In the genomic region with DNA sequence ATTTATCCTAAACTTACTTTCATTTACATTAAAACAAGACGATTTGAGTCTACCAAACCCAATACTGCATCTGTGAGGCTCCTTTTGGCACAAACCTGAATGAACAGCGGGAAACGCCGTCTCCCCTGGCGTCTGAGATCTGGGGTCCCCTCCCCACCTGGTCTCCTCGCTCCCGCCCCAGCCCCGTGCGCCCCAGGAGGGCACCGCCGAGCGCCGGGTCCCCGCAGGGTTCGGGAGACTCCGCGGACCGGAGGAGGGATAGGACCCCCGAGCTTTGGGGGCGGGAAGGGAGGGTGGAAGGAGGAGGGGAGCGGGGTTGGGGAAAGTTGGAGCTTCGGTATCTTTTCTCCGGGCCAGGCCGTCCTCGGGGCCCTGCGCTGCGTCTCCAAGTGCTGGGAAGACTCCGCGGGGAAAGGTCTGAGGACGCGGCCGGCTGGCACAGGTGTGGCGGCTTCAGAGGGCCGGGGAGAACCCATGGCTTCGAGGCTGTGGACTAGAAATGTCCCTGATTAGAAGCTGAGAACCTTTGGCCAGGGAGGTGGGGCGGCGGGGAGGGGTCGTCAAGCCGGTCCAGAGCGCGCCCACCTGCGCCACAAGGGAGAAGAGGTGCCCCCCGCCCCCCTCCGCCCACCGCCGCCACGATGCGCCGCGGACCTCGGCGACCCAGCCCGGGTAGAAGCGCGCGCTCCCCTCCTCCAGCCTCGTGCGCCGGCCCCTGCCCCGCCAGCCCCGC, we compare ENCODE assay signal across 8 cellular contexts. TPM values are rescaled to one million over a fixed set of nuclear protein-coding genes. Genes with fewer than 3 reads are reported as not detected.
DNase-seq lines count a peak whose midpoint lies in the region; ATAC-seq and TF ChIP-seq lines count a peak whose summit lies in the region.

No MANE protein-coding gene starts in this region.

- no peak for ATAC-seq in IMR-90 (ENCODE audit: low read depth)
- ATAC-seq in central memory CD8-positive, alpha-beta T cell (replicated peaks; ENCODE audit: extremely low read depth, poor library complexity, severe bottlenecking): no peak
- peak; percentile 24 to 39 for ATAC-seq in naive thymus-derived CD8-positive, alpha-beta T cell
- no peak for ATAC-seq in GM19397 (IDR thresholded peaks at IDR 0.05; ENCODE audit: unreplicated experiment)
- ATAC-seq in HG03342 (IDR thresholded peaks at IDR 0.05; ENCODE audit: unreplicated experiment): no peak

- H2AFZ ChIP-seq in IMR-90 (replicated peaks; ENCODE audit: low read length, poor library complexity): peak overlapping the region; percentile 65

- H3K27me3 Mint-ChIP-seq in central memory CD8-positive, alpha-beta T cell: peaks cover 53% of the 10 kb centered on the region
- peaks cover 4 to 34% (median 7%) of the 10 kb centered on the region in 5 donors for H3K27me3 Mint-ChIP-seq in naive thymus-derived CD8-positive, alpha-beta T cell

- peak overlapping the region; percentile 83 for H3K4me2 ChIP-seq in IMR-90 (ENCODE audit: low read depth, low read length)

- no peak overlapping the region for H3K56ac ChIP-seq in IMR-90 (ENCODE audit: extremely low read depth, insufficient read depth, low read length)

- H3K9ac ChIP-seq in IMR-90 (ENCODE audit: low read depth, low read length): no peak overlapping the region

- no peak overlapping the region for H3K18ac ChIP-seq in IMR-90 (ENCODE audit: low read depth, low read length)

- H3K9me3 Mint-ChIP-seq in central memory CD8-positive, alpha-beta T cell: no peaks in the 10 kb centered on the region
- peaks cover 0 to 2% (median 0%) of the 10 kb centered on the region in 9 donors for H3K9me3 Mint-ChIP-seq in naive thymus-derived CD8-positive, alpha-beta T cell

- H4K5ac ChIP-seq in IMR-90 (ENCODE audit: low read depth, low read length): no peak overlapping the region

- TF ChIP-seq CTCF in AG09309 (IDR thresholded peaks at IDR 0.05; ENCODE audit: control insufficient read depth, insufficient read depth, low read depth, low read length, missing control alignments) (no peak), IMR-90 (conservative IDR thresholded peaks at IDR 0.05; ENCODE audit: low read depth, low read length) (no peak)

- H3K27ac Mint-ChIP-seq in central memory CD8-positive, alpha-beta T cell (ENCODE audit: low read depth): no peak overlapping the region
- peak overlapping the region in 6 of 10 donors; percentile 21 to 91 (median 58) for H3K27ac Mint-ChIP-seq in naive thymus-derived CD8-positive, alpha-beta T cell

- no peak overlapping the region for H2AK9ac ChIP-seq in IMR-90 (replicated peaks; ENCODE audit: low read depth, low read length, poor library complexity)

- no peak overlapping the region for H2BK120ac ChIP-seq in IMR-90 (ENCODE audit: low read depth, low read length)

- DNase-seq in AG09309 (ENCODE audit: low read depth): no peak
- no peak for DNase-seq in IMR-90
- DNase-seq in central memory CD8-positive, alpha-beta T cell (ENCODE audit: low spot score in 2 of 2): no peak
- DNase-seq in naive thymus-derived CD8-positive, alpha-beta T cell: peak in 3 of 10 donors; percentile 17 to 28 (median 26)
- DNase-seq in central memory CD4-positive, alpha-beta T cell: no peak
- no peak for DNase-seq in A172 (ENCODE audit: low spot score)

- CTCF ChIA-PET in IMR-90 (lab: Yijun Ruan, JAX): no interaction called here

- intact Hi-C loops in IMR-90 (cut with micrococcal nuclease): loop anchor here (5.0 to 10.0 kb wide), 3 partner anchors 182 to 273 kb away; a partner anchor contains a TSS

- H3K9me1 ChIP-seq in IMR-90 (ENCODE audit: insufficient read depth, low read length): no peaks in the 10 kb centered on the region

- no peak overlapping the region for H3K4ac ChIP-seq in IMR-90 (ENCODE audit: low read depth, low read length)

- no peak overlapping the region for H2BK15ac ChIP-seq in IMR-90 (ENCODE audit: low read depth, low read length)

- POLR2A ChIA-PET in IMR-90 (lab: Charles Lee; ENCODE audit: unreplicated experiment): no interaction called here
- POLR2A ChIA-PET in naive thymus-derived CD8-positive, alpha-beta T cell (lab: Charles Lee): interaction anchor here (0.7 to 1.6 kb wide), 4 partner anchors 10 to 116 kb away, joined by 5 to 14 read pairs (median 10); no protein-coding TSS in a partner anchor

- no peaks in the 10 kb centered on the region for H4K20me1 ChIP-seq in IMR-90 (ENCODE audit: insufficient read depth, low read length)

- no peaks in the 10 kb centered on the region for H3K36me3 Mint-ChIP-seq in central memory CD8-positive, alpha-beta T cell (ENCODE audit: insufficient read depth)
- no peaks in the 10 kb centered on the region for H3K36me3 Mint-ChIP-seq in naive thymus-derived CD8-positive, alpha-beta T cell

- H4K91ac ChIP-seq in IMR-90 (ENCODE audit: insufficient read depth, low read depth, low read length): no peak overlapping the region

- no TSS peak for BruUV-seq in IMR-90 (replicated peaks; lab: Mats Ljungman, UMichigan)

- H2AK5ac ChIP-seq in IMR-90 (ENCODE audit: low read depth, low read length): no peak overlapping the region

- no peaks in the 10 kb centered on the region for H3K4me1 ChIP-seq in IMR-90 (ENCODE audit: control insufficient read depth, insufficient read depth, low read length)

- dilution Hi-C loops in IMR-90 (cut with HindIII; ENCODE audit: low sequenced_read_pairs, unreplicated experiment): no loop called here

- H3K9me3 ChIP-seq in IMR-90 (ENCODE audit: control insufficient read depth, insufficient read depth, low read length): no peaks in the 10 kb centered on the region

- no CpG with 5 or more reads among the region's 61 CpGs for WGBS in IMR-90 (ENCODE audit: extremely low coverage in 2 of 2, insufficient read length in 1 of 2), 2 experiments

- H3K4me3 Mint-ChIP-seq in central memory CD8-positive, alpha-beta T cell: peak overlapping the region; percentile 51
- peak overlapping the region; percentile 76 to 93 (median 84) for H3K4me3 Mint-ChIP-seq in naive thymus-derived CD8-positive, alpha-beta T cell

- no peak for TF ChIP-seq POLR2A in IMR-90 (IDR thresholded peaks at IDR 0.05; ENCODE audit: low read depth, low read length)

- no peak overlapping the region for H3K14ac ChIP-seq in IMR-90 (replicated peaks; ENCODE audit: low read depth, low read length)

- H3K23ac ChIP-seq in IMR-90 (ENCODE audit: low read depth, low read length): no peak overlapping the region

- TF ChIP-seq RAD21 in IMR-90 (IDR thresholded peaks at IDR 0.05; ENCODE audit: low read length): no peak

- H3K79me1 ChIP-seq in IMR-90 (ENCODE audit: low read depth in 1 of 2, low read length in 2 of 2): no peaks in the 10 kb centered on the region

- no peak overlapping the region for H3K27ac ChIP-seq in IMR-90 (ENCODE audit: insufficient read depth, low read length)

- H2BK5ac ChIP-seq in IMR-90 (ENCODE audit: low read depth, low read length, poor library complexity, severe bottlenecking): no peak overlapping the region

- H3K4me1 Mint-ChIP-seq in central memory CD8-positive, alpha-beta T cell: peaks cover 21% of the 10 kb centered on the region
- H3K4me1 Mint-ChIP-seq in naive thymus-derived CD8-positive, alpha-beta T cell: peaks cover 24 to 55% (median 47%) of the 10 kb centered on the region in 4 donors

- peaks cover 28% of the 10 kb centered on the region for H3K27me3 ChIP-seq in IMR-90 (ENCODE audit: control insufficient read depth, insufficient read depth, low read length)

- H3K4me3 ChIP-seq in AG09309 (ENCODE audit: control insufficient read depth, low read depth, low read length): peak overlapping the region; percentile 54
- H3K4me3 ChIP-seq in IMR-90 (ENCODE audit: insufficient read depth, low read depth, low read length): peak overlapping the region; percentile 46

- in situ Hi-C loops in IMR-90 (cut with MboI; ENCODE audit: low sequenced_read_pairs): loop anchor here (25.0 kb wide), 1 partner anchor 887 kb away; no protein-coding TSS in a partner anchor

- H2BK20ac ChIP-seq in IMR-90 (ENCODE audit: low read depth, low read length): no peak overlapping the region

- no peaks in the 10 kb centered on the region for H3K36me3 ChIP-seq in IMR-90 (ENCODE audit: control insufficient read depth, insufficient read depth, low read length)

- H4K8ac ChIP-seq in IMR-90 (ENCODE audit: low read depth in 2 of 2, low read length in 2 of 2): no peak overlapping the region

TF ChIP-seq in IMR-90, 13 proteins besides CTCF, POLR2A, EP300 and RAD21 (continues in another document):
- TF ChIP-seq BHLHE40 (IDR thresholded peaks at IDR 0.05; ENCODE audit: low read depth, low read length) (no peak), RCOR1 (IDR thresholded peaks at IDR 0.05; ENCODE audit: insufficient replicate concordance, low read length) (no peak), MAFK (IDR thresholded peaks at IDR 0.05; ENCODE audit: low read depth, low read length) (no peak), RFX5 (IDR thresholded peaks at IDR 0.05; ENCODE audit: low read depth, low read length) (no peak), NFE2L2 (IDR thresholded peaks at IDR 0.05; ENCODE audit: low read depth, low read length) (no peak), CEBPB (IDR thresholded peaks at IDR 0.05; ENCODE audit: low read depth, low read length) (no peak), SMC3 (IDR thresholded peaks at IDR 0.05; ENCODE audit: low read depth, low read length) (no peak)
- TF ChIP-seq, protein P1, sequence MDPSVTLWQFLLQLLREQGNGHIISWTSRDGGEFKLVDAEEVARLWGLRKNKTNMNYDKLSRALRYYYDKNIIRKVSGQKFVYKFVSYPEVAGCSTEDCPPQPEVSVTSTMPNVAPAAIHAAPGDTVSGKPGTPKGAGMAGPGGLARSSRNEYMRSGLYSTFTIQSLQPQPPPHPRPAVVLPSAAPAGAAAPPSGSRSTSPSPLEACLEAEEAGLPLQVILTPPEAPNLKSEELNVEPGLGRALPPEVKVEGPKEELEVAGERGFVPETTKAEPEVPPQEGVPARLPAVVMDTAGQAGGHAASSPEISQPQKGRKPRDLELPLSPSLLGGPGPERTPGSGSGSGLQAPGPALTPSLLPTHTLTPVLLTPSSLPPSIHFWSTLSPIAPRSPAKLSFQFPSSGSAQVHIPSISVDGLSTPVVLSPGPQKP (IDR thresholded peaks at IDR 0.05; ENCODE audit: borderline replicate concordance, low read depth, low read length): no peak

RNA-seq across cellular contexts. Expression of a gene that starts 0.6 kb away (rescaled TPM):
- under 0.01 and 0.56 TPM in 2 replicates for total RNA-seq in IMR-90 (2012; rRNA removed)
- 0.17 TPM in 1 of 2 replicates, not detected in the other for polyA plus RNA-seq in IMR-90 (2012; rRNA removed)
- polyA plus RNA-seq in IMR-90 (2012; cell fraction: cytosol; rRNA removed): 0.05 TPM in 1 of 2 replicates, not detected in the other
- polyA plus RNA-seq in IMR-90 (2012; cell fraction: nucleus; rRNA removed; ENCODE audit: low replicate concordance): 0.12 and 0.16 TPM in 2 replicates
- 1 to 10 TPM; 4.2 to 8.8 TPM for total RNA-seq in naive thymus-derived CD8-positive, alpha-beta T cell
- polyA plus RNA-seq in naive thymus-derived CD8-positive, alpha-beta T cell: 1 to 10 TPM in 1 of 3 donors, under 1 TPM in 2; 0.66 to 1.2 (median 0.94) TPM
- total RNA-seq in A172 (2014; rRNA removed; shearing (Covaris generic)): 0.86 TPM in 1 of 2 replicates, not detected in the other

Comparison
In these comparisons a context has a peak if more than half of its experiments do, and no peak if none do; other contexts are left out.
1. ATAC-seq: peak in naive thymus-derived CD8-positive, alpha-beta T cell (2 of 2); none in IMR-90 (single experiment), central memory CD8-positive, alpha-beta T cell (single experiment), GM19397 (single experiment) and HG03342 (single experiment).